Comparison of ENCODE assay signal across 2 cellular contexts in the genomic region with DNA sequence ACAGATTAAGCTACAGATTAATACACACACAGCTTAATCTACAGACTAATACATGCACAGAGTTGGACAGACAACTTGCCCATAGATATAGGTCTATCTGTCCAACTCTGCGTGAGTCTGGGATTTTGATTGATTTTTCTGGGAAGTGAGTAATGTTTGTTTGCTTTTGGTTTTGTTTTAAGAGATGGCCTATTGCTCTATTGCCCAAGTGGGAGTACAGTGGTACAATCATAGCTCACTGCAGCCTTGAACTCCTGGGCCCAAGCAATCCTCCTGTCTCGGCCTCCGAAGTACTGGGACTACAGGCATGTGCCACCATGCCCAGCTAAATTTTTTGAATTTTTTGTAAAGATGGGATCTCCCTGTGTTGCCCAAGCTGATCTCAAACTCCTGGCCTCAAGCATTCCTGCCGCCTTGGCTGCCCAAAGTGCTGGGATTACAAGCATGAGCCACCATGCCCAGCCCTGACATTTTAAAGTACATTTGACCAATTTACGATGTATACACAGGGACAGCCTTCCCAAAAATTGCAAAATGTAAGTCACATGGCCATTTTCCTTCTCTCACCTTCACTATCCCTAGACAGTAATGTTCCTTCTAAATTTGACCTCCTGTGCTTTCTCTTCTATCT.
TF ChIP-seq lines count a peak whose summit lies in the region.

No MANE protein-coding gene starts in this region.

TF ChIP-seq in K562, 482 proteins besides CTCF, POLR2A, EP300 and RAD21:
- TF ChIP-seq, protein P1, sequence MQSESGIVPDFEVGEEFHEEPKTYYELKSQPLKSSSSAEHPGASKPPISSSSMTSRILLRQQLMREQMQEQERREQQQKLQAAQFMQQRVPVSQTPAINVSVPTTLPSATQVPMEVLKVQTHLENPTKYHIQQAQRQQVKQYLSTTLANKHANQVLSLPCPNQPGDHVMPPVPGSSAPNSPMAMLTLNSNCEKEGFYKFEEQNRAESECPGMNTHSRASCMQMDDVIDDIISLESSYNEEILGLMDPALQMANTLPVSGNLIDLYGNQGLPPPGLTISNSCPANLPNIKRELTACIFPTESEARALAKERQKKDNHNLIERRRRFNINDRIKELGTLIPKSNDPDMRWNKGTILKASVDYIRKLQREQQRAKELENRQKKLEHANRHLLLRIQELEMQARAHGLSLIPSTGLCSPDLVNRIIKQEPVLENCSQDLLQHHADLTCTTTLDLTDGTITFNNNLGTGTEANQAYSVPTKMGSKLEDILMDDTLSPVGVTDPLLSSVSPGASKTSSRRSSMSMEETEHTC (IDR thresholded peaks at IDR 0.05), result no peak
- TF ChIP-seq CEBPG (CRISPR knock-in tag; IDR thresholded peaks at IDR 0.05) (no peak), CEBPG (tag; conservative IDR thresholded peaks at IDR 0.05 in 1 of 2, IDR thresholded peaks at IDR 0.05 in 1 of 2) (0 out of 4 replicates have a peak, but pooled peaks of 1 of the 2 experiments have one; percentile 25), MEIS2 (IDR thresholded peaks at IDR 0.05; ENCODE audit: partially characterized antibody) (peak; percentile 26), NUFIP1 (IDR thresholded peaks at IDR 0.05; ENCODE audit: partially characterized antibody) (no peak), RCOR1 (IDR thresholded peaks at IDR 0.05; ENCODE audit: borderline replicate concordance in 1 of 2, low read depth in 2 of 2, low read length in 2 of 2) (peak in 1 of 2 experiments; percentile 60; a peak in 1 of 4 replicates), YBX1 (IDR thresholded peaks at IDR 0.05) (no peak), ZFPM2 (CRISPR knock-in tag; IDR thresholded peaks at IDR 0.05) (no peak)

TF ChIP-seq in HepG2, 621 proteins besides CTCF, POLR2A, EP300 and RAD21 (continues in another document):
- TF ChIP-seq PAX8 (CRISPR knock-in tag; IDR thresholded peaks at IDR 0.05; ENCODE audit: borderline replicate concordance), result no peak
- TF ChIP-seq FOXA3 (CRISPR knock-in tag; IDR thresholded peaks at IDR 0.05), result peak; percentile 74
- TF ChIP-seq CREM (IDR thresholded peaks at IDR 0.05), result peak; percentile 39; the same call in 1 of the 2 replicates
- no peak for TF ChIP-seq CREM (CRISPR knock-in tag; IDR thresholded peaks at IDR 0.05)
- peak; percentile 54; the same call in 1 of the 2 replicates for TF ChIP-seq FOXK1 (CRISPR knock-in tag; IDR thresholded peaks at IDR 0.05; ENCODE audit: borderline replicate concordance, low read depth)
- TF ChIP-seq DMAP1 (CRISPR knock-in tag; IDR thresholded peaks at IDR 0.05), result no peak
- peak; percentile 48; the same call in 1 of the 2 replicates for TF ChIP-seq TRIM24 (CRISPR knock-in tag; IDR thresholded peaks at IDR 0.05)
- TF ChIP-seq NFYB (CRISPR knock-in tag; IDR thresholded peaks at IDR 0.05), result no peak
- TF ChIP-seq, protein P2, sequence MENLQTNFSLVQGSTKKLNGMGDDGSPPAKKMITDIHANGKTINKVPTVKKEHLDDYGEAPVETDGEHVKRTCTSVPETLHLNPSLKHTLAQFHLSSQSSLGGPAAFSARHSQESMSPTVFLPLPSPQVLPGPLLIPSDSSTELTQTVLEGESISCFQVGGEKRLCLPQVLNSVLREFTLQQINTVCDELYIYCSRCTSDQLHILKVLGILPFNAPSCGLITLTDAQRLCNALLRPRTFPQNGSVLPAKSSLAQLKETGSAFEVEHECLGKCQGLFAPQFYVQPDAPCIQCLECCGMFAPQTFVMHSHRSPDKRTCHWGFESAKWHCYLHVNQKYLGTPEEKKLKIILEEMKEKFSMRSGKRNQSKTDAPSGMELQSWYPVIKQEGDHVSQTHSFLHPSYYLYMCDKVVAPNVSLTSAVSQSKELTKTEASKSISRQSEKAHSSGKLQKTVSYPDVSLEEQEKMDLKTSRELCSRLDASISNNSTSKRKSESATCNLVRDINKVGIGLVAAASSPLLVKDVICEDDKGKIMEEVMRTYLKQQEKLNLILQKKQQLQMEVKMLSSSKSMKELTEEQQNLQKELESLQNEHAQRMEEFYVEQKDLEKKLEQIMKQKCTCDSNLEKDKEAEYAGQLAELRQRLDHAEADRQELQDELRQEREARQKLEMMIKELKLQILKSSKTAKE (CRISPR knock-in tag; IDR thresholded peaks at IDR 0.05; ENCODE audit: borderline replicate concordance), result no peak
- TF ChIP-seq SRSF9 (IDR thresholded peaks at IDR 0.05; ENCODE audit: borderline replicate concordance, insufficient read depth, low read depth, low read length, poor library complexity, severe bottlenecking), result no peak
- no peak for TF ChIP-seq SIN3A (IDR thresholded peaks at IDR 0.05; ENCODE audit: borderline replicate concordance, low read depth, low read length)
- TF ChIP-seq DPF2 (CRISPR knock-in tag; IDR thresholded peaks at IDR 0.05; ENCODE audit: borderline replicate concordance, low read depth), result peak; percentile 73
- no peak for TF ChIP-seq PHB2 (IDR thresholded peaks at IDR 0.05; ENCODE audit: partially characterized antibody)
- no peak for TF ChIP-seq PPARG (CRISPR knock-in tag; conservative IDR thresholded peaks at IDR 0.05)
- TF ChIP-seq, protein P3, sequence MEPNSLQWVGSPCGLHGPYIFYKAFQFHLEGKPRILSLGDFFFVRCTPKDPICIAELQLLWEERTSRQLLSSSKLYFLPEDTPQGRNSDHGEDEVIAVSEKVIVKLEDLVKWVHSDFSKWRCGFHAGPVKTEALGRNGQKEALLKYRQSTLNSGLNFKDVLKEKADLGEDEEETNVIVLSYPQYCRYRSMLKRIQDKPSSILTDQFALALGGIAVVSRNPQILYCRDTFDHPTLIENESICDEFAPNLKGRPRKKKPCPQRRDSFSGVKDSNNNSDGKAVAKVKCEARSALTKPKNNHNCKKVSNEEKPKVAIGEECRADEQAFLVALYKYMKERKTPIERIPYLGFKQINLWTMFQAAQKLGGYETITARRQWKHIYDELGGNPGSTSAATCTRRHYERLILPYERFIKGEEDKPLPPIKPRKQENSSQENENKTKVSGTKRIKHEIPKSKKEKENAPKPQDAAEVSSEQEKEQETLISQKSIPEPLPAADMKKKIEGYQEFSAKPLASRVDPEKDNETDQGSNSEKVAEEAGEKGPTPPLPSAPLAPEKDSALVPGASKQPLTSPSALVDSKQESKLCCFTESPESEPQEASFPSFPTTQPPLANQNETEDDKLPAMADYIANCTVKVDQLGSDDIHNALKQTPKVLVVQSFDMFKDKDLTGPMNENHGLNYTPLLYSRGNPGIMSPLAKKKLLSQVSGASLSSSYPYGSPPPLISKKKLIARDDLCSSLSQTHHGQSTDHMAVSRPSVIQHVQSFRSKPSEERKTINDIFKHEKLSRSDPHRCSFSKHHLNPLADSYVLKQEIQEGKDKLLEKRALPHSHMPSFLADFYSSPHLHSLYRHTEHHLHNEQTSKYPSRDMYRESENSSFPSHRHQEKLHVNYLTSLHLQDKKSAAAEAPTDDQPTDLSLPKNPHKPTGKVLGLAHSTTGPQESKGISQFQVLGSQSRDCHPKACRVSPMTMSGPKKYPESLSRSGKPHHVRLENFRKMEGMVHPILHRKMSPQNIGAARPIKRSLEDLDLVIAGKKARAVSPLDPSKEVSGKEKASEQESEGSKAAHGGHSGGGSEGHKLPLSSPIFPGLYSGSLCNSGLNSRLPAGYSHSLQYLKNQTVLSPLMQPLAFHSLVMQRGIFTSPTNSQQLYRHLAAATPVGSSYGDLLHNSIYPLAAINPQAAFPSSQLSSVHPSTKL (CRISPR knock-in tag; IDR thresholded peaks at IDR 0.05), result peak; percentile 88
- peak; percentile 46; the same call in 1 of the 2 replicates for TF ChIP-seq FOSL1 (CRISPR knock-in tag; IDR thresholded peaks at IDR 0.05; ENCODE audit: borderline replicate concordance)
- no peak for TF ChIP-seq KLF15 (CRISPR knock-in tag; IDR thresholded peaks at IDR 0.05; ENCODE audit: borderline replicate concordance)
- peak; percentile 49; the same call in 1 of the 2 replicates for TF ChIP-seq PHF21A (CRISPR knock-in tag; IDR thresholded peaks at IDR 0.05)
- TF ChIP-seq FOXP1 (IDR thresholded peaks at IDR 0.05), result no peak
- peak; percentile 70; the same call in 1 of the 2 replicates for TF ChIP-seq FOXP1 (CRISPR knock-in tag; IDR thresholded peaks at IDR 0.05)
- TF ChIP-seq AGO1 (IDR thresholded peaks at IDR 0.05; ENCODE audit: low read depth, low read length, poor library complexity, severe bottlenecking), result no peak
- TF ChIP-seq, protein P4, sequence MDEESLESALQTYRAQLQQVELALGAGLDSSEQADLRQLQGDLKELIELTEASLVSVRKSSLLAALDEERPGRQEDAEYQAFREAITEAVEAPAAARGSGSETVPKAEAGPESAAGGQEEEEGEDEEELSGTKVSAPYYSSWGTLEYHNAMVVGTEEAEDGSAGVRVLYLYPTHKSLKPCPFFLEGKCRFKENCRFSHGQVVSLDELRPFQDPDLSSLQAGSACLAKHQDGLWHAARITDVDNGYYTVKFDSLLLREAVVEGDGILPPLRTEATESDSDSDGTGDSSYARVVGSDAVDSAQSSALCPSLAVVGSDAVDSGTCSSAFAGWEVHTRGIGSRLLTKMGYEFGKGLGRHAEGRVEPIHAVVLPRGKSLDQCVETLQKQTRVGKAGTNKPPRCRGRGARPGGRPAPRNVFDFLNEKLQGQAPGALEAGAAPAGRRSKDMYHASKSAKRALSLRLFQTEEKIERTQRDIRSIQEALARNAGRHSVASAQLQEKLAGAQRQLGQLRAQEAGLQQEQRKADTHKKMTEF (CRISPR knock-in tag; IDR thresholded peaks at IDR 0.05), result peak; percentile 76; the same call in 1 of the 2 replicates
- TF ChIP-seq SRY (CRISPR knock-in tag; IDR thresholded peaks at IDR 0.05), result no peak
- TF ChIP-seq, protein P5, sequence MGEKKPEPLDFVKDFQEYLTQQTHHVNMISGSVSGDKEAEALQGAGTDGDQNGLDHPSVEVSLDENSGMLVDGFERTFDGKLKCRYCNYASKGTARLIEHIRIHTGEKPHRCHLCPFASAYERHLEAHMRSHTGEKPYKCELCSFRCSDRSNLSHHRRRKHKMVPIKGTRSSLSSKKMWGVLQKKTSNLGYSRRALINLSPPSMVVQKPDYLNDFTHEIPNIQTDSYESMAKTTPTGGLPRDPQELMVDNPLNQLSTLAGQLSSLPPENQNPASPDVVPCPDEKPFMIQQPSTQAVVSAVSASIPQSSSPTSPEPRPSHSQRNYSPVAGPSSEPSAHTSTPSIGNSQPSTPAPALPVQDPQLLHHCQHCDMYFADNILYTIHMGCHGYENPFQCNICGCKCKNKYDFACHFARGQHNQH (CRISPR knock-in tag; IDR thresholded peaks at IDR 0.05), result peak; percentile 55; the same call in 1 of the 2 replicates
- peak; percentile 91 for TF ChIP-seq GFI1 (CRISPR knock-in tag; IDR thresholded peaks at IDR 0.05; ENCODE audit: borderline replicate concordance)
- no peak for TF ChIP-seq STAG1 (CRISPR knock-in tag; IDR thresholded peaks at IDR 0.05)
- TF ChIP-seq NR2C2 (CRISPR knock-in tag; IDR thresholded peaks at IDR 0.05; ENCODE audit: borderline replicate concordance), result peak; percentile 70
- no peak for TF ChIP-seq ERF (CRISPR knock-in tag; IDR thresholded peaks at IDR 0.05)
- peak; percentile 60 for TF ChIP-seq MED1 (CRISPR knock-in tag; IDR thresholded peaks at IDR 0.05)
- TF ChIP-seq, protein P6, sequence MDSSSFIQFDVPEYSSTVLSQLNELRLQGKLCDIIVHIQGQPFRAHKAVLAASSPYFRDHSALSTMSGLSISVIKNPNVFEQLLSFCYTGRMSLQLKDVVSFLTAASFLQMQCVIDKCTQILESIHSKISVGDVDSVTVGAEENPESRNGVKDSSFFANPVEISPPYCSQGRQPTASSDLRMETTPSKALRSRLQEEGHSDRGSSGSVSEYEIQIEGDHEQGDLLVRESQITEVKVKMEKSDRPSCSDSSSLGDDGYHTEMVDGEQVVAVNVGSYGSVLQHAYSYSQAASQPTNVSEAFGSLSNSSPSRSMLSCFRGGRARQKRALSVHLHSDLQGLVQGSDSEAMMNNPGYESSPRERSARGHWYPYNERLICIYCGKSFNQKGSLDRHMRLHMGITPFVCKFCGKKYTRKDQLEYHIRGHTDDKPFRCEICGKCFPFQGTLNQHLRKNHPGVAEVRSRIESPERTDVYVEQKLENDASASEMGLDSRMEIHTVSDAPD (CRISPR knock-in tag; IDR thresholded peaks at IDR 0.05), result 0 out of 2 replicates have a peak, but pooled peaks have one; percentile 24
- TF ChIP-seq LCORL (IDR thresholded peaks at IDR 0.05), result no peak
- 0 out of 2 replicates have a peak, but pooled peaks have one; percentile 33 for TF ChIP-seq LCORL (CRISPR knock-in tag; IDR thresholded peaks at IDR 0.05)
- TF ChIP-seq ISL2 (CRISPR knock-in tag; IDR thresholded peaks at IDR 0.05), result no peak
- no peak for TF ChIP-seq SALL2 (CRISPR knock-in tag; IDR thresholded peaks at IDR 0.05)
- no peak for TF ChIP-seq KDM3A (CRISPR knock-in tag; IDR thresholded peaks at IDR 0.05; ENCODE audit: low read depth)
- no peak; the same call in 1 of the 2 replicates for TF ChIP-seq EHMT2 (IDR thresholded peaks at IDR 0.05; ENCODE audit: borderline replicate concordance, low read depth, low read length)
- peak; percentile 77 for TF ChIP-seq MIXL1 (CRISPR knock-in tag; IDR thresholded peaks at IDR 0.05)
- TF ChIP-seq ONECUT2 (CRISPR knock-in tag; IDR thresholded peaks at IDR 0.05), result peak; percentile 92
- TF ChIP-seq, protein P7, sequence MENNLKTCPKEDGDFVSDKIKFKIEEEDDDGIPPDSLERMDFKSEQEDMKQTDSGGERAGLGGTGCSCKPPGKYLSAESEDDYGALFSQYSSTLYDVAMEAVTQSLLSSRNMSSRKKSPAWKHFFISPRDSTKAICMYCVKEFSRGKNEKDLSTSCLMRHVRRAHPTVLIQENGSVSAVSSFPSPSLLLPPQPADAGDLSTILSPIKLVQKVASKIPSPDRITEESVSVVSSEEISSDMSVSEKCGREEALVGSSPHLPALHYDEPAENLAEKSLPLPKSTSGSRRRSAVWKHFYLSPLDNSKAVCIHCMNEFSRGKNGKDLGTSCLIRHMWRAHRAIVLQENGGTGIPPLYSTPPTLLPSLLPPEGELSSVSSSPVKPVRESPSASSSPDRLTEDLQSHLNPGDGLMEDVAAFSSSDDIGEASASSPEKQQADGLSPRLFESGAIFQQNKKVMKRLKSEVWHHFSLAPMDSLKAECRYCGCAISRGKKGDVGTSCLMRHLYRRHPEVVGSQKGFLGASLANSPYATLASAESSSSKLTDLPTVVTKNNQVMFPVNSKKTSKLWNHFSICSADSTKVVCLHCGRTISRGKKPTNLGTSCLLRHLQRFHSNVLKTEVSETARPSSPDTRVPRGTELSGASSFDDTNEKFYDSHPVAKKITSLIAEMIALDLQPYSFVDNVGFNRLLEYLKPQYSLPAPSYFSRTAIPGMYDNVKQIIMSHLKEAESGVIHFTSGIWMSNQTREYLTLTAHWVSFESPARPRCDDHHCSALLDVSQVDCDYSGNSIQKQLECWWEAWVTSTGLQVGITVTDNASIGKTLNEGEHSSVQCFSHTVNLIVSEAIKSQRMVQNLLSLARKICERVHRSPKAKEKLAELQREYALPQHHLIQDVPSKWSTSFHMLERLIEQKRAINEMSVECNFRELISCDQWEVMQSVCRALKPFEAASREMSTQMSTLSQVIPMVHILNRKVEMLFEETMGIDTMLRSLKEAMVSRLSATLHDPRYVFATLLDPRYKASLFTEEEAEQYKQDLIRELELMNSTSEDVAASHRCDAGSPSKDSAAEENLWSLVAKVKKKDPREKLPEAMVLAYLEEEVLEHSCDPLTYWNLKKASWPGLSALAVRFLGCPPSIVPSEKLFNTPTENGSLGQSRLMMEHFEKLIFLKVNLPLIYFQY (CRISPR knock-in tag; IDR thresholded peaks at IDR 0.05; ENCODE audit: borderline replicate concordance), result peak; percentile 21; the same call in 1 of the 2 replicates
- TF ChIP-seq NCOR1 (IDR thresholded peaks at IDR 0.05; ENCODE audit: borderline replicate concordance, low read length), result peak; percentile 64; the same call in 1 of the 2 replicates
